7 cellular contexts compared by ENCODE assay signal in genomic region chr2:65212619-65213018, GRCh38.
"Had no signal": no experiment of that assay in that cellular context is flagged by ENCODE, and none has a peak within 500 bp of the region (broad histone marks: within the 10 kb centered on the region; RNA-seq: fewer than 3 reads in every experiment).

No MANE protein-coding gene starts in this region.

- H3K4me3 ChIP-seq: GM23338 had no signal

- H3K27ac ChIP-seq: HL-60, KMS-11 had no signal

- ATAC-seq: GM23338, HepG2 had no signal

- DNase-seq: H9, HCEC 1CT, KBM-7 had no signal
